In genomic region chr1:22025368-22026154, GRCh38 we compare ENCODE assay signal across 1 cellular context.
TF ChIP-seq lines count a peak whose summit lies in the region.

No MANE protein-coding gene starts in this region.

TF ChIP-seq in HepG2, 621 proteins besides CTCF, POLR2A, EP300 and RAD21 (continued from another document and continues in another):
- TF ChIP-seq FLYWCH1 (CRISPR knock-in tag; IDR thresholded peaks at IDR 0.05) (no peak), PAXIP1 (CRISPR knock-in tag; conservative IDR thresholded peaks at IDR 0.05) (0 out of 2 replicates have a peak, but pooled peaks have one; percentile 0), ATF4 (CRISPR knock-in tag; IDR thresholded peaks at IDR 0.05) (peak in 1 of 2 experiments; percentile 50; a peak in 2 of 4 replicates), ZNF569 (CRISPR knock-in tag; IDR thresholded peaks at IDR 0.05; ENCODE audit: borderline replicate concordance) (no peak), ZNF619 (CRISPR knock-in tag; IDR thresholded peaks at IDR 0.05) (peak; percentile 78), ZSCAN9 (CRISPR knock-in tag; IDR thresholded peaks at IDR 0.05; ENCODE audit: borderline replicate concordance) (no peak), SRSF9 (IDR thresholded peaks at IDR 0.05; ENCODE audit: borderline replicate concordance, insufficient read depth, low read depth, low read length, poor library complexity, severe bottlenecking) (no peak), ATF7-NPFF (CRISPR knock-in tag; IDR thresholded peaks at IDR 0.05; ENCODE audit: low read depth) (peak; percentile 83), MED13 (CRISPR knock-in tag; IDR thresholded peaks at IDR 0.05) (0 out of 2 replicates have a peak, but pooled peaks have one; percentile 50), RBFOX2 (IDR thresholded peaks at IDR 0.05; ENCODE audit: low read depth, low read length) (peak; percentile 83), PPARG (CRISPR knock-in tag; conservative IDR thresholded peaks at IDR 0.05) (no peak), ZNF772 (CRISPR knock-in tag; IDR thresholded peaks at IDR 0.05) (no peak; the same call in 1 of the 2 replicates), ZNF543 (CRISPR knock-in tag; IDR thresholded peaks at IDR 0.05) (no peak), ZNF550 (CRISPR knock-in tag; IDR thresholded peaks at IDR 0.05; ENCODE audit: borderline replicate concordance) (0 out of 2 replicates have a peak, but pooled peaks have one; percentile 36), ZNF646 (CRISPR knock-in tag; IDR thresholded peaks at IDR 0.05) (no peak), FOXM1 (CRISPR knock-in tag; IDR thresholded peaks at IDR 0.05) (no peak), ATAD3A (CRISPR knock-in tag; IDR thresholded peaks at IDR 0.05) (no peak; the same call in 1 of the 2 replicates), BCL6 (CRISPR knock-in tag; IDR thresholded peaks at IDR 0.05) (no peak; the same call in 1 of the 2 replicates), MEF2D (CRISPR knock-in tag; IDR thresholded peaks at IDR 0.05) (peak; percentile 68), ZUFSP (CRISPR knock-in tag; IDR thresholded peaks at IDR 0.05; ENCODE audit: borderline replicate concordance) (no peak), ZNF777 (CRISPR knock-in tag; IDR thresholded peaks at IDR 0.05) (peak; percentile 50; the same call in 1 of the 2 replicates), ZIK1 (CRISPR knock-in tag; IDR thresholded peaks at IDR 0.05; ENCODE audit: borderline replicate concordance, low read depth) (no peak), MAFK (conservative IDR thresholded peaks at IDR 0.05 in 1 of 2, IDR thresholded peaks at IDR 0.05 in 1 of 2; ENCODE audit: low read length in 2 of 2) (no peak), ZNF670 (CRISPR knock-in tag; IDR thresholded peaks at IDR 0.05; ENCODE audit: borderline replicate concordance) (no peak), ZNF253 (CRISPR knock-in tag; IDR thresholded peaks at IDR 0.05; ENCODE audit: borderline replicate concordance) (no peak; the same call in 1 of the 2 replicates), ETV5 (CRISPR knock-in tag; IDR thresholded peaks at IDR 0.05; ENCODE audit: borderline replicate concordance) (peak; percentile 75)
- TF ChIP-seq, protein P1, sequence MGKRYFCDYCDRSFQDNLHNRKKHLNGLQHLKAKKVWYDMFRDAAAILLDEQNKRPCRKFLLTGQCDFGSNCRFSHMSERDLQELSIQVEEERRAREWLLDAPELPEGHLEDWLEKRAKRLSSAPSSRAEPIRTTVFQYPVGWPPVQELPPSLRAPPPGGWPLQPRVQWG (CRISPR knock-in tag; IDR thresholded peaks at IDR 0.05; ENCODE audit: borderline replicate concordance, low read depth) = no peak
- TF ChIP-seq, protein P2, sequence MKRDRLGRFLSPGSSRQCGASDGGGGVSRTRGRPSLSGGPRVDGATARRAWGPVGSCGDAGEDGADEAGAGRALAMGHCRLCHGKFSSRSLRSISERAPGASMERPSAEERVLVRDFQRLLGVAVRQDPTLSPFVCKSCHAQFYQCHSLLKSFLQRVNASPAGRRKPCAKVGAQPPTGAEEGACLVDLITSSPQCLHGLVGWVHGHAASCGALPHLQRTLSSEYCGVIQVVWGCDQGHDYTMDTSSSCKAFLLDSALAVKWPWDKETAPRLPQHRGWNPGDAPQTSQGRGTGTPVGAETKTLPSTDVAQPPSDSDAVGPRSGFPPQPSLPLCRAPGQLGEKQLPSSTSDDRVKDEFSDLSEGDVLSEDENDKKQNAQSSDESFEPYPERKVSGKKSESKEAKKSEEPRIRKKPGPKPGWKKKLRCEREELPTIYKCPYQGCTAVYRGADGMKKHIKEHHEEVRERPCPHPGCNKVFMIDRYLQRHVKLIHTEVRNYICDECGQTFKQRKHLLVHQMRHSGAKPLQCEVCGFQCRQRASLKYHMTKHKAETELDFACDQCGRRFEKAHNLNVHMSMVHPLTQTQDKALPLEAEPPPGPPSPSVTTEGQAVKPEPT (CRISPR knock-in tag; IDR thresholded peaks at IDR 0.05; ENCODE audit: low read depth) = no peak
- TF ChIP-seq, protein P3, sequence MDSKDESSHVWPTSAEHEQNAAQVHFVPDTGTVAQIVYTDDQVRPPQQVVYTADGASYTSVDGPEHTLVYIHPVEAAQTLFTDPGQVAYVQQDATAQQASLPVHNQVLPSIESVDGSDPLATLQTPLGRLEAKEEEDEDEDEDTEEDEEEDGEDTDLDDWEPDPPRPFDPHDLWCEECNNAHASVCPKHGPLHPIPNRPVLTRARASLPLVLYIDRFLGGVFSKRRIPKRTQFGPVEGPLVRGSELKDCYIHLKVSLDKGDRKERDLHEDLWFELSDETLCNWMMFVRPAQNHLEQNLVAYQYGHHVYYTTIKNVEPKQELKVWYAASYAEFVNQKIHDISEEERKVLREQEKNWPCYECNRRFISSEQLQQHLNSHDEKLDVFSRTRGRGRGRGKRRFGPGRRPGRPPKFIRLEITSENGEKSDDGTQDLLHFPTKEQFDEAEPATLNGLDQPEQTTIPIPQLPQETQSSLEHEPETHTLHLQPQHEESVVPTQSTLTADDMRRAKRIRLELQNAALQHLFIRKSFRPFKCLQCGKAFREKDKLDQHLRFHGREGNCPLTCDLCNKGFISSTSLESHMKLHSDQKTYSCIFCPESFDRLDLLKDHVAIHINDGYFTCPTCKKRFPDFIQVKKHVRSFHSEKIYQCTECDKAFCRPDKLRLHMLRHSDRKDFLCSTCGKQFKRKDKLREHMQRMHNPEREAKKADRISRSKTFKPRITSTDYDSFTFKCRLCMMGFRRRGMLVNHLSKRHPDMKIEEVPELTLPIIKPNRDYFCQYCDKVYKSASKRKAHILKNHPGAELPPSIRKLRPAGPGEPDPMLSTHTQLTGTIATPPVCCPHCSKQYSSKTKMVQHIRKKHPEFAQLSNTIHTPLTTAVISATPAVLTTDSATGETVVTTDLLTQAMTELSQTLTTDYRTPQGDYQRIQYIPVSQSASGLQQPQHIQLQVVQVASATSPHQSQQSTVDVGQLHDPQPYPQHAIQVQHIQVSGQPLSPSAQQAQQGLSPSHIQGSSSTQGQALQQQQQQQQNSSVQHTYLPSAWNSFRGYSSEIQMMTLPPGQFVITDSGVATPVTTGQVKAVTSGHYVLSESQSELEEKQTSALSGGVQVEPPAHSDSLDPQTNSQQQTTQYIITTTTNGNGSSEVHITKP (CRISPR knock-in tag; IDR thresholded peaks at IDR 0.05; ENCODE audit: low read depth) = peak; percentile 48; the same call in 1 of the 2 replicates
- TF ChIP-seq, protein P4, sequence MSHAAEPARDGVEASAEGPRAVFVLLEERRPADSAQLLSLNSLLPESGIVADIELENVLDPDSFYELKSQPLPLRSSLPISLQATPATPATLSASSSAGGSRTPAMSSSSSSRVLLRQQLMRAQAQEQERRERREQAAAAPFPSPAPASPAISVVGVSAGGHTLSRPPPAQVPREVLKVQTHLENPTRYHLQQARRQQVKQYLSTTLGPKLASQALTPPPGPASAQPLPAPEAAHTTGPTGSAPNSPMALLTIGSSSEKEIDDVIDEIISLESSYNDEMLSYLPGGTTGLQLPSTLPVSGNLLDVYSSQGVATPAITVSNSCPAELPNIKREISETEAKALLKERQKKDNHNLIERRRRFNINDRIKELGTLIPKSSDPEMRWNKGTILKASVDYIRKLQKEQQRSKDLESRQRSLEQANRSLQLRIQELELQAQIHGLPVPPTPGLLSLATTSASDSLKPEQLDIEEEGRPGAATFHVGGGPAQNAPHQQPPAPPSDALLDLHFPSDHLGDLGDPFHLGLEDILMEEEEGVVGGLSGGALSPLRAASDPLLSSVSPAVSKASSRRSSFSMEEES (CRISPR knock-in tag; IDR thresholded peaks at IDR 0.05) = 0 out of 2 replicates have a peak, but pooled peaks have one; percentile 41
- TF ChIP-seq, protein P5, sequence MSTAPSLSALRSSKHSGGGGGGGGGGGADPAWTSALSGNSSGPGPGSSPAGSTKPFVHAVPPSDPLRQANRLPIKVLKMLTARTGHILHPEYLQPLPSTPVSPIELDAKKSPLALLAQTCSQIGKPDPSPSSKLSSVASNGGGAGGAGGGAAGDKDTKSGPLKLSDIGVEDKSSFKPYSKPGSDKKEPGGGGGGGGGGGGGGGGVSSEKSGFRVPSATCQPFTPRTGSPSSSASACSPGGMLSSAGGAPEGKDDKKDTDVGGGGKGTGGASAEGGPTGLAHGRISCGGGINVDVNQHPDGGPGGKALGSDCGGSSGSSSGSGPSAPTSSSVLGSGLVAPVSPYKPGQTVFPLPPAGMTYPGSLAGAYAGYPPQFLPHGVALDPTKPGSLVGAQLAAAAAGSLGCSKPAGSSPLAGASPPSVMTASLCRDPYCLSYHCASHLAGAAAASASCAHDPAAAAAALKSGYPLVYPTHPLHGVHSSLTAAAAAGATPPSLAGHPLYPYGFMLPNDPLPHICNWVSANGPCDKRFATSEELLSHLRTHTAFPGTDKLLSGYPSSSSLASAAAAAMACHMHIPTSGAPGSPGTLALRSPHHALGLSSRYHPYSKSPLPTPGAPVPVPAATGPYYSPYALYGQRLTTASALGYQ (CRISPR knock-in tag; IDR thresholded peaks at IDR 0.05) = 0 out of 2 replicates have a peak, but pooled peaks have one; percentile 53
